2 cellular contexts compared by ENCODE assay signal in the genomic region with DNA sequence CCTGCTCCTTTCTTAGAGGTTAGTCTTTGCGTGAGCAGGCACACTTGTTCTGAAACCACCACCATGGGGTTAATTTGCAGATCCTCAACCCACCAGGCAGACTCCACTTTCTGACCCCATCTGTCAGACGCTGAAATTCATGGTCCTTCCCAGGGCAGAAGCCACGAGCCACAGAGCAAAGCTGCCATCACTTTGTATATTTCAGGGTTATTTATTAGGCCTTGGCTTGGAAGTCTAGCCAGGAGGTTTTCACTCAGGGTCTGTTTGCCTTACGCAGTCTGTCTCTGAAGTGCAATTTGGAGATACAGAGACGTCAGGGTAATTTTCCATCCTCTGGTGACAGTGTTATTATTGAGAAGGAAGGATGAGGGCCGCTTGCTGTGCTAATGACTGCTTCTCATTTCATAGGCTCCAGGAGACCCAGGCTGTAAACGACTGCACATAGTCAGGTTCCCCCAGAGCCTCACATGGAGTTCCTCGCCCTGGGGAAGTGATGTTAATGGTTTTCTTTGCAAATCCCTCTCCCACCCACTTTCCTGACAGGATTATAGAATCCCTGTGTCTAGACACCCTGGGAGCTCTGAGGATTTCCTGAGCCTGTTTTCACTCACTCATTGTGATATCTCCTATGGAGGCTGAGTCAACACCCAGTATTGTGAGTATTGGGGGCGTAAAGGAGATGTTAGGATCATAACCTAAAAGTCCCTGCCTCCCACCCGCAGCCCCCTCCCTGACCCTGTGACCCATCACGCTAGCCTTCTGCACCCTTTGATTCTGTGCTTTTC.
TF ChIP-seq lines count a peak whose summit lies in the region.

No MANE protein-coding gene starts in this region.

TF ChIP-seq in GM23338, 12 proteins besides CTCF, POLR2A, EP300 and RAD21:
- TF ChIP-seq, protein P1, sequence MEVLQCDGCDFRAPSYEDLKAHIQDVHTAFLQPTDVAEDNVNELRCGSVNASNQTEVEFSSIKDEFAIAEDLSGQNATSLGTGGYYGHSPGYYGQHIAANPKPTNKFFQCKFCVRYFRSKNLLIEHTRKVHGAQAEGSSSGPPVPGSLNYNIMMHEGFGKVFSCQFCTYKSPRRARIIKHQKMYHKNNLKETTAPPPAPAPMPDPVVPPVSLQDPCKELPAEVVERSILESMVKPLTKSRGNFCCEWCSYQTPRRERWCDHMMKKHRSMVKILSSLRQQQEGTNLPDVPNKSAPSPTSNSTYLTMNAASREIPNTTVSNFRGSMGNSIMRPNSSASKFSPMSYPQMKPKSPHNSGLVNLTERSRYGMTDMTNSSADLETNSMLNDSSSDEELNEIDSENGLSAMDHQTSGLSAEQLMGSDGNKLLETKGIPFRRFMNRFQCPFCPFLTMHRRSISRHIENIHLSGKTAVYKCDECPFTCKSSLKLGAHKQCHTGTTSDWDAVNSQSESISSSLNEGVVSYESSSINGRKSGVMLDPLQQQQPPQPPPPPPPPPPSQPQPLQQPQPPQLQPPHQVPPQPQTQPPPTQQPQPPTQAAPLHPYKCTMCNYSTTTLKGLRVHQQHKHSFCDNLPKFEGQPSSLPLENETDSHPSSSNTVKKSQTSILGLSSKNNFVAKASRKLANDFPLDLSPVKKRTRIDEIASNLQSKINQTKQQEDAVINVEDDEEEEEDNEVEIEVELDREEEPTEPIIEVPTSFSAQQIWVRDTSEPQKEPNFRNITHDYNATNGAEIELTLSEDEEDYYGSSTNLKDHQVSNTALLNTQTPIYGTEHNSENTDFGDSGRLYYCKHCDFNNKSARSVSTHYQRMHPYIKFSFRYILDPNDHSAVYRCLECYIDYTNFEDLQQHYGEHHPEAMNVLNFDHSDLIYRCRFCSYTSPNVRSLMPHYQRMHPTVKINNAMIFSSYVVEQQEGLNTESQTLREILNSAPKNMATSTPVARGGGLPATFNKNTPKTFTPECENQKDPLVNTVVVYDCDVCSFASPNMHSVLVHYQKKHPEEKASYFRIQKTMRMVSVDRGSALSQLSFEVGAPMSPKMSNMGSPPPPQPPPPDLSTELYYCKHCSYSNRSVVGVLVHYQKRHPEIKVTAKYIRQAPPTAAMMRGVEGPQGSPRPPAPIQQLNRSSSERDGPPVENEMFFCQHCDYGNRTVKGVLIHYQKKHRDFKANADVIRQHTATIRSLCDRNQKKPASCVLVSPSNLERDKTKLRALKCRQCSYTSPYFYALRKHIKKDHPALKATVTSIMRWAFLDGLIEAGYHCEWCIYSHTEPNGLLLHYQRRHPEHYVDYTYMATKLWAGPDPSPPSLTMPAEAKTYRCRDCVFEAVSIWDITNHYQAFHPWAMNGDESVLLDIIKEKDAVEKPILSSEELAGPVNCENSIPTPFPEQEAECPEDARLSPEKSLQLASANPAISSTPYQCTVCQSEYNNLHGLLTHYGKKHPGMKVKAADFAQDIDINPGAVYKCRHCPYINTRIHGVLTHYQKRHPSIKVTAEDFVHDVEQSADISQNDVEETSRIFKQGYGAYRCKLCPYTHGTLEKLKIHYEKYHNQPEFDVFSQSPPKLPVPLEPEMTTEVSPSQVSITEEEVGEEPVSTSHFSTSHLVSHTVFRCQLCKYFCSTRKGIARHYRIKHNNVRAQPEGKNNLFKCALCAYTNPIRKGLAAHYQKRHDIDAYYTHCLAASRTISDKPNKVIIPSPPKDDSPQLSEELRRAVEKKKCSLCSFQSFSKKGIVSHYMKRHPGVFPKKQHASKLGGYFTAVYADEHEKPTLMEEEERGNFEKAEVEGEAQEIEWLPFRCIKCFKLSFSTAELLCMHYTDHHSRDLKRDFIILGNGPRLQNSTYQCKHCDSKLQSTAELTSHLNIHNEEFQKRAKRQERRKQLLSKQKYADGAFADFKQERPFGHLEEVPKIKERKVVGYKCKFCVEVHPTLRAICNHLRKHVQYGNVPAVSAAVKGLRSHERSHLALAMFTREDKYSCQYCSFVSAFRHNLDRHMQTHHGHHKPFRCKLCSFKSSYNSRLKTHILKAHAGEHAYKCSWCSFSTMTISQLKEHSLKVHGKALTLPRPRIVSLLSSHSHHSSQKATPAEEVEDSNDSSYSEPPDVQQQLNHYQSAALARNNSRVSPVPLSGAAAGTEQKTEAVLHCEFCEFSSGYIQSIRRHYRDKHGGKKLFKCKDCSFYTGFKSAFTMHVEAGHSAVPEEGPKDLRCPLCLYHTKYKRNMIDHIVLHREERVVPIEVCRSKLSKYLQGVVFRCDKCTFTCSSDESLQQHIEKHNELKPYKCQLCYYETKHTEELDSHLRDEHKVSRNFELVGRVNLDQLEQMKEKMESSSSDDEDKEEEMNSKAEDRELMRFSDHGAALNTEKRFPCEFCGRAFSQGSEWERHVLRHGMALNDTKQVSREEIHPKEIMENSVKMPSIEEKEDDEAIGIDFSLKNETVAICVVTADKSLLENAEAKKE (CRISPR knock-in tag; IDR thresholded peaks at IDR 0.05): no peak
- TF ChIP-seq POLR2AphosphoS5 (IDR thresholded peaks at IDR 0.05; ENCODE audit: low read depth) (no peak), ZNF331 (CRISPR knock-in tag; IDR thresholded peaks at IDR 0.05; ENCODE audit: low read depth) (no peak), STAT1 (IDR thresholded peaks at IDR 0.05; ENCODE audit: unreplicated experiment) (no peak), CREB1 (CRISPR knock-in tag; IDR thresholded peaks at IDR 0.05; ENCODE audit: low read depth) (no peak)

TF ChIP-seq in H1, 55 proteins besides CTCF, POLR2A, EP300 and RAD21:
- TF ChIP-seq RBBP5 (IDR thresholded peaks at IDR 0.05; ENCODE audit: borderline replicate concordance, low read depth, low read length): no peak
- no peak for TF ChIP-seq YY1 (IDR thresholded peaks at IDR 0.05; ENCODE audit: low read depth, low read length)
- TF ChIP-seq, protein P2, sequence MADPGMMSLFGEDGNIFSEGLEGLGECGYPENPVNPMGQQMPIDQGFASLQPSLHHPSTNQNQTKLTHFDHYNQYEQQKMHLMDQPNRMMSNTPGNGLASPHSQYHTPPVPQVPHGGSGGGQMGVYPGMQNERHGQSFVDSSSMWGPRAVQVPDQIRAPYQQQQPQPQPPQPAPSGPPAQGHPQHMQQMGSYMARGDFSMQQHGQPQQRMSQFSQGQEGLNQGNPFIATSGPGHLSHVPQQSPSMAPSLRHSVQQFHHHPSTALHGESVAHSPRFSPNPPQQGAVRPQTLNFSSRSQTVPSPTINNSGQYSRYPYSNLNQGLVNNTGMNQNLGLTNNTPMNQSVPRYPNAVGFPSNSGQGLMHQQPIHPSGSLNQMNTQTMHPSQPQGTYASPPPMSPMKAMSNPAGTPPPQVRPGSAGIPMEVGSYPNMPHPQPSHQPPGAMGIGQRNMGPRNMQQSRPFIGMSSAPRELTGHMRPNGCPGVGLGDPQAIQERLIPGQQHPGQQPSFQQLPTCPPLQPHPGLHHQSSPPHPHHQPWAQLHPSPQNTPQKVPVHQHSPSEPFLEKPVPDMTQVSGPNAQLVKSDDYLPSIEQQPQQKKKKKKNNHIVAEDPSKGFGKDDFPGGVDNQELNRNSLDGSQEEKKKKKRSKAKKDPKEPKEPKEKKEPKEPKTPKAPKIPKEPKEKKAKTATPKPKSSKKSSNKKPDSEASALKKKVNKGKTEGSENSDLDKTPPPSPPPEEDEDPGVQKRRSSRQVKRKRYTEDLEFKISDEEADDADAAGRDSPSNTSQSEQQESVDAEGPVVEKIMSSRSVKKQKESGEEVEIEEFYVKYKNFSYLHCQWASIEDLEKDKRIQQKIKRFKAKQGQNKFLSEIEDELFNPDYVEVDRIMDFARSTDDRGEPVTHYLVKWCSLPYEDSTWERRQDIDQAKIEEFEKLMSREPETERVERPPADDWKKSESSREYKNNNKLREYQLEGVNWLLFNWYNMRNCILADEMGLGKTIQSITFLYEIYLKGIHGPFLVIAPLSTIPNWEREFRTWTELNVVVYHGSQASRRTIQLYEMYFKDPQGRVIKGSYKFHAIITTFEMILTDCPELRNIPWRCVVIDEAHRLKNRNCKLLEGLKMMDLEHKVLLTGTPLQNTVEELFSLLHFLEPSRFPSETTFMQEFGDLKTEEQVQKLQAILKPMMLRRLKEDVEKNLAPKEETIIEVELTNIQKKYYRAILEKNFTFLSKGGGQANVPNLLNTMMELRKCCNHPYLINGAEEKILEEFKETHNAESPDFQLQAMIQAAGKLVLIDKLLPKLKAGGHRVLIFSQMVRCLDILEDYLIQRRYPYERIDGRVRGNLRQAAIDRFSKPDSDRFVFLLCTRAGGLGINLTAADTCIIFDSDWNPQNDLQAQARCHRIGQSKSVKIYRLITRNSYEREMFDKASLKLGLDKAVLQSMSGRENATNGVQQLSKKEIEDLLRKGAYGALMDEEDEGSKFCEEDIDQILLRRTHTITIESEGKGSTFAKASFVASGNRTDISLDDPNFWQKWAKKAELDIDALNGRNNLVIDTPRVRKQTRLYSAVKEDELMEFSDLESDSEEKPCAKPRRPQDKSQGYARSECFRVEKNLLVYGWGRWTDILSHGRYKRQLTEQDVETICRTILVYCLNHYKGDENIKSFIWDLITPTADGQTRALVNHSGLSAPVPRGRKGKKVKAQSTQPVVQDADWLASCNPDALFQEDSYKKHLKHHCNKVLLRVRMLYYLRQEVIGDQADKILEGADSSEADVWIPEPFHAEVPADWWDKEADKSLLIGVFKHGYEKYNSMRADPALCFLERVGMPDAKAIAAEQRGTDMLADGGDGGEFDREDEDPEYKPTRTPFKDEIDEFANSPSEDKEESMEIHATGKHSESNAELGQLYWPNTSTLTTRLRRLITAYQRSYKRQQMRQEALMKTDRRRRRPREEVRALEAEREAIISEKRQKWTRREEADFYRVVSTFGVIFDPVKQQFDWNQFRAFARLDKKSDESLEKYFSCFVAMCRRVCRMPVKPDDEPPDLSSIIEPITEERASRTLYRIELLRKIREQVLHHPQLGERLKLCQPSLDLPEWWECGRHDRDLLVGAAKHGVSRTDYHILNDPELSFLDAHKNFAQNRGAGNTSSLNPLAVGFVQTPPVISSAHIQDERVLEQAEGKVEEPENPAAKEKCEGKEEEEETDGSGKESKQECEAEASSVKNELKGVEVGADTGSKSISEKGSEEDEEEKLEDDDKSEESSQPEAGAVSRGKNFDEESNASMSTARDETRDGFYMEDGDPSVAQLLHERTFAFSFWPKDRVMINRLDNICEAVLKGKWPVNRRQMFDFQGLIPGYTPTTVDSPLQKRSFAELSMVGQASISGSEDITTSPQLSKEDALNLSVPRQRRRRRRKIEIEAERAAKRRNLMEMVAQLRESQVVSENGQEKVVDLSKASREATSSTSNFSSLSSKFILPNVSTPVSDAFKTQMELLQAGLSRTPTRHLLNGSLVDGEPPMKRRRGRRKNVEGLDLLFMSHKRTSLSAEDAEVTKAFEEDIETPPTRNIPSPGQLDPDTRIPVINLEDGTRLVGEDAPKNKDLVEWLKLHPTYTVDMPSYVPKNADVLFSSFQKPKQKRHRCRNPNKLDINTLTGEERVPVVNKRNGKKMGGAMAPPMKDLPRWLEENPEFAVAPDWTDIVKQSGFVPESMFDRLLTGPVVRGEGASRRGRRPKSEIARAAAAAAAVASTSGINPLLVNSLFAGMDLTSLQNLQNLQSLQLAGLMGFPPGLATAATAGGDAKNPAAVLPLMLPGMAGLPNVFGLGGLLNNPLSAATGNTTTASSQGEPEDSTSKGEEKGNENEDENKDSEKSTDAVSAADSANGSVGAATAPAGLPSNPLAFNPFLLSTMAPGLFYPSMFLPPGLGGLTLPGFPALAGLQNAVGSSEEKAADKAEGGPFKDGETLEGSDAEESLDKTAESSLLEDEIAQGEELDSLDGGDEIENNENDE (IDR thresholded peaks at IDR 0.05; ENCODE audit: insufficient replicate concordance, low read length): no peak
- TF ChIP-seq SP1 (IDR thresholded peaks at IDR 0.05; ENCODE audit: low read depth, low read length): no peak
- TF ChIP-seq POU5F1 (IDR thresholded peaks at IDR 0.05; ENCODE audit: low read depth, low read length): no peak
- no peak for TF ChIP-seq SUZ12 (IDR thresholded peaks at IDR 0.05; ENCODE audit: low read length)
- no peak for TF ChIP-seq KDM5A (IDR thresholded peaks at IDR 0.05; ENCODE audit: low read length)
- no peak for TF ChIP-seq SIN3A (conservative IDR thresholded peaks at IDR 0.05 in 1 of 2, IDR thresholded peaks at IDR 0.05 in 1 of 2; ENCODE audit: low read depth in 1 of 2, low read length in 2 of 2)
- TF ChIP-seq SAP30 (IDR thresholded peaks at IDR 0.05; ENCODE audit: insufficient read depth, insufficient replicate concordance, low read length): no peak
- no peak for TF ChIP-seq TAF1 (IDR thresholded peaks at IDR 0.05; ENCODE audit: low read depth, low read length)
- TF ChIP-seq CBX8 (IDR thresholded peaks at IDR 0.05; ENCODE audit: borderline replicate concordance, low read depth, low read length): no peak
- TF ChIP-seq, protein P3, sequence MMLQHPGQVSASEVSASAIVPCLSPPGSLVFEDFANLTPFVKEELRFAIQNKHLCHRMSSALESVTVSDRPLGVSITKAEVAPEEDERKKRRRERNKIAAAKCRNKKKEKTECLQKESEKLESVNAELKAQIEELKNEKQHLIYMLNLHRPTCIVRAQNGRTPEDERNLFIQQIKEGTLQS (IDR thresholded peaks at IDR 0.05; ENCODE audit: insufficient read depth, low read depth, low read length): no peak
- TF ChIP-seq CEBPB (IDR thresholded peaks at IDR 0.05; ENCODE audit: low read depth, low read length): no peak
- no peak for TF ChIP-seq BACH1 (IDR thresholded peaks at IDR 0.05; ENCODE audit: low read length)
- TF ChIP-seq SP4 (IDR thresholded peaks at IDR 0.05; ENCODE audit: low read length): no peak
- no peak for TF ChIP-seq HDAC6 (IDR thresholded peaks at IDR 0.05; ENCODE audit: low read depth, low read length)
- no peak for TF ChIP-seq GABPA (IDR thresholded peaks at IDR 0.05; ENCODE audit: borderline replicate concordance, insufficient read depth, low read length)
- no peak for TF ChIP-seq KDM1A (IDR thresholded peaks at IDR 0.05; ENCODE audit: borderline replicate concordance, low read length)
